8 cellular contexts compared by ENCODE assay signal in the genomic region with DNA sequence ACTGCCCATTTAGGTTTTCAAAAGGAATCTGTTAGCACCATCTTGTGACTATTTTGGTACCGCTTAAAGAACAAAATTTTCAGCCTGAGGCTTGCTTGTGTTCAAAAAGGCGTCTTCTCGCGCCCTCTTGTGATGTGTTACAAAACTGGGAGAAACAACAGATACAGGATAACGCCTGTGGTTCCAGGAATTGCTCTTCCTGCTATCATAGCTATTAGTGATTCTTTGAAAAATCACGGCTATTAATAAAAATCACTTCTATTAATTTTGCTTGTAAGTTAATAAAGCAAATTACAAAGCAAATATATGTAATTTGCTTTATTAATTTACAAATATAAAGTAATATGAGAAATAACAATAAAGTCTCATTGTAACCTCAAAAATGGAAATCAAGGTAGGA.
DNase-seq lines count a peak whose midpoint lies in the region; ATAC-seq, FAIRE-seq and TF ChIP-seq lines count a peak whose summit lies in the region.

No MANE protein-coding gene starts in this region.

- no peaks in the 10 kb centered on the region for H3K9me3 Mint-ChIP-seq in activated naive CD4-positive, alpha-beta T cell treated with anti-CD3 and anti-CD28 coated beads for 36 hours

- DNase-seq in activated naive CD4-positive, alpha-beta T cell treated with anti-CD3 and anti-CD28 coated beads for 36 hours, result peak; percentile 67
- no peak for DNase-seq in activated naive CD4-positive, alpha-beta T cell treated with anti-CD3 and anti-CD28 coated beads, Interleukin-2, amount 50 U/mL, for 16 hours
- DNase-seq in HS-5 (ENCODE audit: low read depth), result peak; percentile 86
- DNase-seq in NOMO-1 treated with dmso at 0.1 percent for 144 hours (lab: John Stamatoyannopoulos, UW; ENCODE audit: unreplicated experiment), result peak; percentile 32
- peak; percentile 89 for DNase-seq in bronchial epithelial cell (ENCODE audit: low read depth)
- peak; percentile 81 for DNase-seq in islet precursor cell
- peak in 39 of 49 donors; percentile 4 to 82 (median 47) for DNase-seq in substantia nigra (lab: John Stamatoyannopoulos, UW)

- no peaks in the 10 kb centered on the region for H3K27me3 ChIP-seq in bronchial epithelial cell (ENCODE audit: control insufficient read depth, insufficient read depth, low read length)

- CTCF ChIA-PET in activated naive CD4-positive, alpha-beta T cell treated with anti-CD3 and anti-CD28 coated beads for 36 hours (lab: Charles Lee), result interaction anchor here (0.6 to 4.9 kb wide), 24 partner anchors 10 to 414 kb away, joined by 3 to 47 read pairs (median 4); no protein-coding TSS in a partner anchor

- no peaks in the 10 kb centered on the region for H3K36me3 Mint-ChIP-seq in activated naive CD4-positive, alpha-beta T cell treated with anti-CD3 and anti-CD28 coated beads for 36 hours (ENCODE audit: low read depth)

- peaks cover 4% of the 10 kb centered on the region for H3K27me3 Mint-ChIP-seq in activated naive CD4-positive, alpha-beta T cell treated with anti-CD3 and anti-CD28 coated beads for 36 hours (ENCODE audit: low read depth)

- no peak for FAIRE-seq in bronchial epithelial cell (lab: Jason Lieb, UNC)

- no peak overlapping the region for H3K4me3 Mint-ChIP-seq in activated naive CD4-positive, alpha-beta T cell treated with anti-CD3 and anti-CD28 coated beads for 36 hours

- H3K4me1 Mint-ChIP-seq in activated naive CD4-positive, alpha-beta T cell treated with anti-CD3 and anti-CD28 coated beads for 36 hours (ENCODE audit: low read depth), result no peaks in the 10 kb centered on the region

- no peak overlapping the region for H3K27ac ChIP-seq in substantia nigra (ENCODE audit: low read depth, low read length, poor library complexity, severe bottlenecking)

- no peak for ATAC-seq in GM21360 (IDR thresholded peaks at IDR 0.05; ENCODE audit: unreplicated experiment)

- intact Hi-C loops in activated naive CD4-positive, alpha-beta T cell treated with anti-CD3 and anti-CD28 coated beads for 36 hours (cut with micrococcal nuclease), result loop anchor here (1.0 to 10.0 kb wide), 9 partner anchors 99 to 701 kb away; a partner anchor contains a TSS

- no peaks in the 10 kb centered on the region for H3K36me3 ChIP-seq in bronchial epithelial cell (ENCODE audit: control insufficient read depth, insufficient read depth, low read length)

- H3K4me3 ChIP-seq in bronchial epithelial cell (ENCODE audit: low read depth, low read length), result no peak overlapping the region

- peak; percentile 73 for TF ChIP-seq CTCF in bronchial epithelial cell (IDR thresholded peaks at IDR 0.05; ENCODE audit: insufficient read depth, low read length, severe bottlenecking)

- no peak overlapping the region for H3K27ac Mint-ChIP-seq in activated naive CD4-positive, alpha-beta T cell treated with anti-CD3 and anti-CD28 coated beads for 36 hours
